20 cellular contexts compared by ENCODE assay signal in the genomic region with DNA sequence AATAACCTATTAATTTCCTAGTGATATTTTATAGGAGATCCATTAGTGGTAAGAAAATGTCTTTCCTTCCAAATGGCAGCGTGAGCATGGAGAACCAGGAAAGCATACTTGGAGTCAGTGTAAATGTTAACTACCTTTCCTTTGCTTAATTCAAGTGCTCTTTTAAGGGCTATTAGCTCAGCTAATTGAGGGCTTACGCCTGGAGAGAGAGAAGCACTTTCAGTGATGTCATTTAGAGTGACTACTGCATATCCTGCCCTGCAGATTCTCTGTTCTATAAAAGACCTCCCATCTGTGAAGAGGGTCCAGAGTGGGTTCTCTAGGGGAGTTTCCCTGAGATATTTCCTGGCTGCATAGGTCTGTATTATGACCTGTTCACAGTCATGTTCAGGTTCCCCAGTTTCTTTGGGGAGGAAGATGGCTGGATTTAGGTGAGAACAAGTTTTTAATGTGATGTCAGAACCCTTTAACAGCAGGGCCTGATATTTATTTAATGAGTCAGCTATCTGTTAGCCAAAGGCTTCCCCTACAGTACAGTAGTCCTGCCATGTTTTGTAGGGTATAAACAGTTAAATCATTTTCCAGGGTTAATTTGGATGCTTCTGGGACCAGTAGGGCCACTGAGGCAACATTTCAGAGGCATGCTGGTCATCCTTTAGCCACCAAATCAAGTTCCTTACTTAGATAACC.
"Had no signal": no experiment of that assay in that cellular context is flagged by ENCODE, and none has a peak within 500 bp of the region (broad histone marks: within the 10 kb centered on the region; RNA-seq: fewer than 3 reads in every experiment).

No MANE protein-coding gene starts in this region.

- H3K27me3 ChIP-seq: ascending aorta, breast epithelium, gastrocnemius medialis, thyroid gland had no signal

- H3K4me3 ChIP-seq: ascending aorta, breast epithelium, gastrocnemius medialis, thyroid gland had no signal

- H3K27ac ChIP-seq: ascending aorta, breast epithelium, gastrocnemius medialis, thyroid gland had no signal

- H3K4me1 ChIP-seq: ascending aorta, breast epithelium, gastrocnemius medialis, thyroid gland had no signal

- H3K9me3 Mint-ChIP-seq: activated naive CD4-positive, alpha-beta T cell treated with anti-CD3 and anti-CD28 coated beads, Interleukin-2, amount 50 U/mL, for 24 hours; activated T-cell treated with anti-CD3 and anti-CD28 coated beads, Interleukin-2, amount 50 U/mL, for 72 hours had no signal

- ATAC-seq: activated T-cell treated with anti-CD3 and anti-CD28 coated beads, Interleukin-2, amount 50 U/mL, for 72 hours; gastrocnemius medialis; left lobe of liver had no signal

- H3K27ac Mint-ChIP-seq: activated naive CD4-positive, alpha-beta T cell treated with anti-CD3 and anti-CD28 coated beads, Interleukin-2, amount 50 U/mL, for 24 hours; activated T-cell treated with anti-CD3 and anti-CD28 coated beads, Interleukin-2, amount 50 U/mL, for 72 hours had no signal

- H3K36me3 Mint-ChIP-seq: activated naive CD4-positive, alpha-beta T cell treated with anti-CD3 and anti-CD28 coated beads, Interleukin-2, amount 50 U/mL, for 24 hours had no signal

- H3K4me1 Mint-ChIP-seq: activated naive CD4-positive, alpha-beta T cell treated with anti-CD3 and anti-CD28 coated beads, Interleukin-2, amount 50 U/mL, for 24 hours had no signal

- H3K36me3 ChIP-seq: ascending aorta, breast epithelium, gastrocnemius medialis, thyroid gland had no signal

- H3K9me3 ChIP-seq: ascending aorta, breast epithelium, gastrocnemius medialis, thyroid gland had no signal

- DNase-seq: activated CD4-positive, alpha-beta T cell treated with anti-CD3 and anti-CD28 coated beads, Interleukin-2, amount 50 U/mL, for 1 hour; activated CD4-positive, CD25-positive, alpha-beta regulatory T cell treated with anti-CD3 and anti-CD28 coated beads, Interleukin-2, amount 50 U/mL, for 72 hours; activated CD8-positive, alpha-beta memory T cell treated with anti-CD3 and anti-CD28 coated beads, Interleukin-2, amount 50 U/mL, for 48 hours; activated effector memory CD4-positive, alpha-beta T cell treated with anti-CD3 and anti-CD28 coated beads, Interleukin-2, amount 50 U/mL, for 16 hours; activated T-cell treated with anti-CD3 and anti-CD28 coated beads, Interleukin-2, amount 50 U/mL, for 72 hours; cerebellar nuclear complex; cortex of kidney; gastrocnemius medialis; head of caudate nucleus; mammary epithelial cell; occipital lobe; posterior cingulate gyrus; stimulated activated CD4-positive, alpha-beta T cell treated with anti-CD3 and anti-CD28 coated beads, Interleukin-2, amount 100 ng/mL, for 24 hours; stimulated activated naive CD4-positive, alpha-beta T cell treated with Interleukin-2 at 50 U/mL for 16 hours; T1000; thyroid gland had no signal

- H3K4me3 Mint-ChIP-seq: activated naive CD4-positive, alpha-beta T cell treated with anti-CD3 and anti-CD28 coated beads, Interleukin-2, amount 50 U/mL, for 24 hours; activated T-cell treated with anti-CD3 and anti-CD28 coated beads, Interleukin-2, amount 50 U/mL, for 72 hours had no signal
